ENCODE assay signal across 4 cellular contexts in genomic region chr11:125857670-125858069, GRCh38. TPM values are rescaled to one million over a fixed set of nuclear protein-coding genes. Genes with fewer than 3 reads are reported as not detected.
"Had no signal": no experiment of that assay in that cellular context is flagged by ENCODE, and none has a peak within 500 bp of the region (broad histone marks: within the 10 kb centered on the region; RNA-seq: fewer than 3 reads in every experiment).

No MANE protein-coding gene starts in this region.

RNA-seq across cellular contexts. Expression of gene PATE4, which starts 24.6 kb away (rescaled TPM):
- total RNA-seq: HT1080, IMR-90, K562 had no signal
- polyA plus RNA-seq: IgD-negative memory B cell, IMR-90, K562 had no signal

RNA-seq across cellular contexts. Expression of gene DDX25, which starts 46.6 kb away (rescaled TPM):
- total RNA-seq: HT1080, K562 had no signal
- polyA plus RNA-seq: IMR-90, K562 had no signal
